In genomic region chr2:105236060-105236424, GRCh38 we compare ENCODE assay signal across 12 cellular contexts. TPM values are rescaled to one million over a fixed set of nuclear protein-coding genes. Genes with fewer than 3 reads are reported as not detected.
DNase-seq lines count a peak whose midpoint lies in the region; ATAC-seq, FAIRE-seq and TF ChIP-seq lines count a peak whose summit lies in the region.
"Had no signal": no experiment of that assay in that cellular context is flagged by ENCODE, and none has a peak within 500 bp of the region (broad histone marks: within the 10 kb centered on the region; RNA-seq: fewer than 3 reads in every experiment).

No MANE protein-coding gene starts in this region.

- H3K4me3 ChIP-seq in ACC112 (ENCODE audit: low read depth, low read length): peak overlapping the region; percentile 32; the same call in 1 of the 2 replicates
- no peak overlapping the region for H3K4me3 ChIP-seq in HCT116 (replicated peaks in 1 of 2; ENCODE audit: low read depth in 1 of 2, low read length in 2 of 2)
- no peak overlapping the region for H3K4me3 ChIP-seq in K562
- H3K4me3 ChIP-seq in osteoblast (ENCODE audit: insufficient read depth, low read length): no peak overlapping the region
- no peak overlapping the region for H3K4me3 ChIP-seq in body of pancreas
- no peak overlapping the region for H3K4me3 ChIP-seq in brain microvascular endothelial cell (ENCODE audit: low read depth, low read length)
- H3K4me3 ChIP-seq: GM23338, HAP-1 had no signal

- TF ChIP-seq EP300 in K562 (IDR thresholded peaks at IDR 0.05; ENCODE audit: low read length): no peak

- H2AFZ ChIP-seq in ACC112 (ENCODE audit: low read length, unreplicated experiment): peak overlapping the region; percentile 81
- peak overlapping the region; percentile 91 for H2AFZ ChIP-seq in HCT116 (ENCODE audit: low read depth, low read length, poor library complexity, severe bottlenecking)
- H2AFZ ChIP-seq in K562 (ENCODE audit: low read depth, low read length): no peak overlapping the region
- H2AFZ ChIP-seq in osteoblast (ENCODE audit: low read length): no peak overlapping the region

- no peak for TF ChIP-seq CTCF in HCT116 (IDR thresholded peaks at IDR 0.05 in 2 of 3, conservative IDR thresholded peaks at IDR 0.05 in 1 of 3; ENCODE audit: borderline replicate concordance in 1 of 3, insufficient read depth in 1 of 3, low read depth in 2 of 3, low read length in 2 of 3)
- no peak for TF ChIP-seq CTCF in K562 (IDR thresholded peaks at IDR 0.05 in 2 of 3, conservative IDR thresholded peaks at IDR 0.05 in 1 of 3; ENCODE audit: insufficient read depth in 2 of 3, low read depth in 1 of 3, low read length in 3 of 3)
- TF ChIP-seq CTCF in osteoblast (IDR thresholded peaks at IDR 0.05; ENCODE audit: extremely low read depth, low read depth, low read length): no peak
- no peak for TF ChIP-seq CTCF in body of pancreas (IDR thresholded peaks at IDR 0.05)
- no peak for TF ChIP-seq CTCF in brain microvascular endothelial cell (IDR thresholded peaks at IDR 0.05; ENCODE audit: low read depth, low read length, missing control alignments)

- H3K9ac ChIP-seq in HCT116 (ENCODE audit: low read length): no peak overlapping the region
- H3K9ac ChIP-seq in K562 (ENCODE audit: insufficient read depth in 1 of 2, low read depth in 2 of 2, low read length in 2 of 2): no peak overlapping the region

- POLR2A ChIA-PET in HCT116 (lab: Charles Lee): interaction anchor here (0.9 to 1.5 kb wide), 2 partner anchors 119 to 121 kb away, joined by 3 to 5 read pairs; no protein-coding TSS in a partner anchor
- POLR2A ChIA-PET in K562 (lab: Yijun Ruan, JAX): no interaction called here

- intact Hi-C loops in HCT116 (cut with micrococcal nuclease) (loop anchor here (5.0 kb wide), 1 partner anchor 199 kb away; the partner anchor contains the start of gene MRPS9), K562 (cut with micrococcal nuclease) (loop anchor here (5.0 kb wide), 2 partner anchors 59 to 61 kb away; no protein-coding TSS in a partner anchor), body of pancreas (cut with DNase I) (no loop called here)

- in situ Hi-C loops in K562 (cut with MboI): no loop called here
- in situ Hi-C loops in brain microvascular endothelial cell (cut with HindIII; ENCODE audit: low pct_ligation_motif_present, low sequenced_read_pairs): loop anchor here (25.0 kb wide), 1 partner anchor 124 kb away; no protein-coding TSS in a partner anchor

- DNase-seq in HCT116 (ENCODE audit: low read depth, low spot score) (no peak), K562 (ENCODE audit: extremely low read depth in 1 of 4, low spot score in 3 of 4) (no peak), osteoblast (ENCODE audit: insufficient read length, low spot score, missing footprints) (no peak), middle frontal gyrus (ENCODE audit: extremely low spot score, low spot score) (no peak), body of pancreas (no peak), brain microvascular endothelial cell (no peak)
- DNase-seq: NCI-H1436 treated with DMSO at 0.1 percent for 48 hours had no signal

- no peaks in the 10 kb centered on the region for H3K36me3 ChIP-seq in ACC112 (ENCODE audit: insufficient read depth, low read length)
- H3K36me3 ChIP-seq in HCT116 (ENCODE audit: control insufficient read depth in 1 of 2, insufficient read depth in 2 of 2, low read length in 2 of 2): no peaks in the 10 kb centered on the region
- no peaks in the 10 kb centered on the region for H3K36me3 ChIP-seq in K562 (ENCODE audit: control insufficient read depth, insufficient read depth, low read length)
- H3K36me3 ChIP-seq in osteoblast (ENCODE audit: insufficient read depth, low read length): no peaks in the 10 kb centered on the region
- H3K36me3 ChIP-seq in body of pancreas (replicated peaks in 1 of 2; ENCODE audit: insufficient read depth in 1 of 2, low read depth in 2 of 2): no peaks in the 10 kb centered on the region
- H3K36me3 ChIP-seq in brain microvascular endothelial cell (replicated peaks): no peaks in the 10 kb centered on the region
- H3K36me3 ChIP-seq: HAP-1 had no signal

- CTCF ChIA-PET in HCT116 (lab: Charles Lee) (interaction anchor here (0.8 to 6.4 kb wide), 9 partner anchors 8 to 133 kb away, joined by 3 to 107 read pairs (median 3); no protein-coding TSS in a partner anchor), K562 (lab: Yijun Ruan, JAX; ENCODE audit: low intra/inter-chr PET ratio) (interaction anchor here (2.2 kb wide), 1 partner anchor 121 kb away, joined by 18 read pairs; no protein-coding TSS in a partner anchor)

- RAD21 ChIA-PET in HCT116 (lab: Charles Lee; ENCODE audit: low non-redundant PET in 1 of 2, low total read pairs in 2 of 2, uncharacterized antibody in 2 of 2, unreplicated experiment in 2 of 2): interaction anchor here (0.7 to 2.1 kb wide), 2 partner anchors 121 to 133 kb away, joined by 3 to 8 read pairs; no protein-coding TSS in a partner anchor

- H3K9me3 ChIP-seq in HCT116 (ENCODE audit: control insufficient read depth in 1 of 2, insufficient read depth in 1 of 2, low read depth in 1 of 2, low read length in 2 of 2) (no peaks in the 10 kb centered on the region), K562 (replicated peaks; ENCODE audit: control insufficient read depth, insufficient read depth, low read depth, low read length) (no peaks in the 10 kb centered on the region), osteoblast (ENCODE audit: low read depth, low read length) (no peaks in the 10 kb centered on the region), body of pancreas (no peaks in the 10 kb centered on the region)
- H3K9me3 ChIP-seq: HAP-1 had no signal

- H3K4me1 ChIP-seq in ACC112 (ENCODE audit: control insufficient read depth, insufficient read depth, low read length, unreplicated experiment): peaks cover 3% of the 10 kb centered on the region
- H3K4me1 ChIP-seq in HCT116 (ENCODE audit: control insufficient read depth in 1 of 2, insufficient read depth in 2 of 2, low read length in 2 of 2): peaks cover 16 to 31% of the 10 kb centered on the region in 2 experiments
- peaks cover 2 to 12% of the 10 kb centered on the region in 2 experiments; a peak in 2 of 5 replicates for H3K4me1 ChIP-seq in K562 (replicated peaks in 1 of 2; ENCODE audit: control insufficient read depth in 2 of 2, insufficient read depth in 2 of 2, low read length in 2 of 2)
- H3K4me1 ChIP-seq in osteoblast (ENCODE audit: insufficient read depth, low read length): peaks cover 8% of the 10 kb centered on the region
- H3K4me1 ChIP-seq in body of pancreas: no peaks in the 10 kb centered on the region
- H3K4me1 ChIP-seq: HAP-1 had no signal

- no peak for TF ChIP-seq POLR2A in HCT116 (IDR thresholded peaks at IDR 0.05; ENCODE audit: borderline replicate concordance, extremely low read depth, insufficient read depth, insufficient read length)
- TF ChIP-seq POLR2A in K562 (conservative IDR thresholded peaks at IDR 0.05): no peak
- TF ChIP-seq POLR2A in body of pancreas (IDR thresholded peaks at IDR 0.05): no peak

- FAIRE-seq in K562 (lab: Jason Lieb, UNC): no peak

- BruUV-seq in HCT116 (replicated peaks; lab: Mats Ljungman, UMichigan): no TSS peak
- no TSS peak for BruUV-seq in K562 (replicated peaks; lab: Mats Ljungman, UMichigan)

- no peak for ATAC-seq in HCT116
- no peak for ATAC-seq in K562
- no peak for ATAC-seq in body of pancreas
- ATAC-seq: CD8-positive, alpha-beta T cell had no signal

- H3K4me2 ChIP-seq in HCT116 (ENCODE audit: low read length) (peak overlapping the region; percentile 65), K562 (ENCODE audit: insufficient read depth, low read length) (no peak overlapping the region), osteoblast (ENCODE audit: insufficient read depth, low read length) (peak overlapping the region; percentile 38)
- H3K4me2 ChIP-seq: GM23338 had no signal

- WGBS in K562 (ENCODE audit: insufficient coverage, low coverage, missing lambda C conversion rate): 5% methylated on average over 5 of the region's 5 CpGs
- WGBS in body of pancreas, 2 donors: 32 to 38% methylated on average over 5 of the region's 5 CpGs

- H3K9me2 ChIP-seq in HCT116 (ENCODE audit: insufficient read depth): no peaks in the 10 kb centered on the region

- peaks cover 10% of the 10 kb centered on the region for H3K27me3 ChIP-seq in ACC112 (ENCODE audit: insufficient read depth, low read length)
- H3K27me3 ChIP-seq in HCT116 (ENCODE audit: insufficient read depth, low read length): no peaks in the 10 kb centered on the region
- H3K27me3 ChIP-seq in K562 (ENCODE audit: control insufficient read depth in 2 of 2, insufficient read depth in 2 of 2, low read length in 2 of 2): peaks cover 19 to 52% of the 10 kb centered on the region in 2 experiments
- peaks cover 9% of the 10 kb centered on the region for H3K27me3 ChIP-seq in osteoblast (ENCODE audit: insufficient read depth, low read length)
- H3K27me3 ChIP-seq in body of pancreas: no peaks in the 10 kb centered on the region
- H3K27me3 ChIP-seq in brain microvascular endothelial cell (replicated peaks): no peaks in the 10 kb centered on the region

- no peak for TF ChIP-seq RAD21 in HCT116 (IDR thresholded peaks at IDR 0.05; ENCODE audit: low read depth)
- TF ChIP-seq RAD21 in K562 (CRISPR knock-in tag; conservative IDR thresholded peaks at IDR 0.05 in 1 of 2, IDR thresholded peaks at IDR 0.05 in 1 of 2): no peak

- H4K20me1 ChIP-seq in HCT116 (ENCODE audit: insufficient read depth): no peaks in the 10 kb centered on the region
- H4K20me1 ChIP-seq in K562 (replicated peaks; ENCODE audit: control insufficient read depth, insufficient read depth, low read length): peaks cover 5% of the 10 kb centered on the region; the same call in 1 of the 2 replicates
- no peaks in the 10 kb centered on the region for H4K20me1 ChIP-seq in osteoblast (ENCODE audit: insufficient read depth, low read length)

- H3K27ac ChIP-seq in ACC112 (ENCODE audit: low read depth, low read length) (no peak overlapping the region), HCT116 (ENCODE audit: low read depth, low read length) (no peak overlapping the region), K562 (ENCODE audit: extremely low read depth, low read depth, low read length) (no peak overlapping the region), osteoblast (ENCODE audit: low read depth, low read length) (no peak overlapping the region), body of pancreas (no peak overlapping the region), brain microvascular endothelial cell (no peak overlapping the region)

- no peaks in the 10 kb centered on the region for H3K79me2 ChIP-seq in ACC112 (ENCODE audit: control insufficient read depth, insufficient read depth, low read length, unreplicated experiment)
- H3K79me2 ChIP-seq in HCT116 (ENCODE audit: insufficient read depth, low read length): no peaks in the 10 kb centered on the region
- H3K79me2 ChIP-seq in K562 (ENCODE audit: control insufficient read depth, insufficient read depth, low read length): no peaks in the 10 kb centered on the region
- no peaks in the 10 kb centered on the region for H3K79me2 ChIP-seq in osteoblast (ENCODE audit: insufficient read depth, low read length)

- H3K9me1 ChIP-seq in K562 (ENCODE audit: control insufficient read depth, insufficient read depth, low read length): no peaks in the 10 kb centered on the region

RNA-seq across cellular contexts. Expression of gene GPR45, which starts 5.5 kb away (rescaled TPM):
- total RNA-seq in HCT116 (2021; ENCODE audit: unreplicated experiment) (0.30 TPM), K562 (2014; rRNA removed) (not detected in 2 replicates), K562 (2014; rRNA removed; fragmentation: Illumina TruSeq; extraction: Trizol) (not detected in 2 replicates), K562 (2015; rRNA removed; fragmentation: Illumina TruSeq; extraction: Trizol) (not detected in 2 replicates), K562 (2021) (not detected in 2 replicates), osteoblast (not detected in 2 replicates), body of pancreas (not detected)
- 0.07 and 0.27 TPM in 2 replicates for polyA plus RNA-seq in HCT116 (2012)
- total RNA-seq in K562 (2011; cell fraction: chromatin; rRNA removed; ENCODE audit: low replicate concordance): not detected in 2 replicates
- total RNA-seq in K562 (2011; cell fraction: nucleolus; rRNA removed): not detected in 2 replicates
- not detected in 2 replicates for total RNA-seq in K562 (2011; cell fraction: nucleoplasm; rRNA removed)
- polyA plus RNA-seq in K562 (2011; rRNA removed) (not detected in 2 replicates), K562 (2014; fragmentation: Illumina TruSeq; extraction: Trizol) (not detected in 2 replicates), K562 (2014; fragmentation: Nextera tagmentation; extraction: Ambion mirVana) (not detected), K562 (2014; rRNA removed) (not detected in 2 replicates)
- polyA plus RNA-seq in K562 (2011; cell fraction: cytosol; rRNA removed): 0.04 TPM in 1 of 2 replicates, not detected in the other
- 0.10 TPM in 1 of 2 replicates, not detected in the other for polyA plus RNA-seq in K562 (2011; cell fraction: nucleus; rRNA removed)
- not detected in 2 replicates for polyA plus RNA-seq in K562 (2012)
- polyA minus RNA-seq in K562 (2011; rRNA and poly(A)+ RNA removed): not detected in 2 replicates
- polyA minus RNA-seq in K562 (2011; cell fraction: cytosol; rRNA and poly(A)+ RNA removed): not detected in 2 replicates
- polyA minus RNA-seq in K562 (2011; cell fraction: nucleus; rRNA and poly(A)+ RNA removed): 0.13 TPM in 1 of 2 replicates, not detected in the other
- total RNA-seq: CD8-positive, alpha-beta T cell; Right ventricle myocardium inferior had no signal

Comparison
In these comparisons a context has a peak if more than half of its experiments do, and no peak if none do; other contexts are left out.
1. H2AFZ ChIP-seq: peak in ACC112 (single experiment) and HCT116 (single experiment); none in K562 (single experiment) and osteoblast (single experiment).